8 cellular contexts compared by ENCODE assay signal in the genomic region with DNA sequence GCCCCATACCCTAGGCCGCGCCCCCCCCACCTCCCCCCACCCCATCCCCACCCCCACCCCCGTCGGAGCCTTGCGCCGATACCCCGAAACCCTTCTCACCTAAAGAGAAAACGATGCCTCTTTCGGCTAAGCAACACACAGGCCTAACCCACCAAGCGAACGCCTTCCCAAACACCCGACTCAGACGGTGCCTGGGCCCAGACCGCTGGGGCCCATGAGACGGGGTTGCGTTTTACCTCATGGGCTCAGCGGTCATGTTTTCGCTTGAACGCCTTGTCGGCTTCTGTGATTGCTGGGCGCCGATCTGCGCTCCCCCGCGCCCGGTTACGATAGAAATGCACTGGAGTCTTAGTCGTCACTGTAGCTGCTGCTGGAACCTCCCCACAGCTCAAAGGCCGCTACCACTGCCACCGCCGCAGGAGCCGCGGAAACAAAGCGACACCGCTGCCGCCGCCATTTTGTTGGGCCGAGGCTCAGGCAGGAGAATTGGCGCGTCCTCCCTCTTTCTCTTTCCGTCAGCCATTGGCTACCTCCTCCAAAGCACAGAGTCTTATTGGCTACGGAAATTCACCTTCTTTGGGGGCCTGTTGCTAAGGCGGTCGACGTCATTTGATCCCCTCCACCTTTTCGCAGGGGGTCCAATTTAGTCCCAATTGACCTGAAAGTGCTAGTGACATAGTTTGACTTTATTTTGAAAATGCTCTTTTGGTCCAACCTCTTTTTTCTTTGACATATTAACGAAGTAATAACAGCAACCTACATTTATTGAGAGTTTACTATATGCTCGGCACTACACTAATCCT. TPM values are rescaled to one million over a fixed set of nuclear protein-coding genes. Genes with fewer than 3 reads are reported as not detected.
DNase-seq lines count a peak whose midpoint lies in the region; ATAC-seq, FAIRE-seq and TF ChIP-seq lines count a peak whose summit lies in the region.

A gene with protein sequence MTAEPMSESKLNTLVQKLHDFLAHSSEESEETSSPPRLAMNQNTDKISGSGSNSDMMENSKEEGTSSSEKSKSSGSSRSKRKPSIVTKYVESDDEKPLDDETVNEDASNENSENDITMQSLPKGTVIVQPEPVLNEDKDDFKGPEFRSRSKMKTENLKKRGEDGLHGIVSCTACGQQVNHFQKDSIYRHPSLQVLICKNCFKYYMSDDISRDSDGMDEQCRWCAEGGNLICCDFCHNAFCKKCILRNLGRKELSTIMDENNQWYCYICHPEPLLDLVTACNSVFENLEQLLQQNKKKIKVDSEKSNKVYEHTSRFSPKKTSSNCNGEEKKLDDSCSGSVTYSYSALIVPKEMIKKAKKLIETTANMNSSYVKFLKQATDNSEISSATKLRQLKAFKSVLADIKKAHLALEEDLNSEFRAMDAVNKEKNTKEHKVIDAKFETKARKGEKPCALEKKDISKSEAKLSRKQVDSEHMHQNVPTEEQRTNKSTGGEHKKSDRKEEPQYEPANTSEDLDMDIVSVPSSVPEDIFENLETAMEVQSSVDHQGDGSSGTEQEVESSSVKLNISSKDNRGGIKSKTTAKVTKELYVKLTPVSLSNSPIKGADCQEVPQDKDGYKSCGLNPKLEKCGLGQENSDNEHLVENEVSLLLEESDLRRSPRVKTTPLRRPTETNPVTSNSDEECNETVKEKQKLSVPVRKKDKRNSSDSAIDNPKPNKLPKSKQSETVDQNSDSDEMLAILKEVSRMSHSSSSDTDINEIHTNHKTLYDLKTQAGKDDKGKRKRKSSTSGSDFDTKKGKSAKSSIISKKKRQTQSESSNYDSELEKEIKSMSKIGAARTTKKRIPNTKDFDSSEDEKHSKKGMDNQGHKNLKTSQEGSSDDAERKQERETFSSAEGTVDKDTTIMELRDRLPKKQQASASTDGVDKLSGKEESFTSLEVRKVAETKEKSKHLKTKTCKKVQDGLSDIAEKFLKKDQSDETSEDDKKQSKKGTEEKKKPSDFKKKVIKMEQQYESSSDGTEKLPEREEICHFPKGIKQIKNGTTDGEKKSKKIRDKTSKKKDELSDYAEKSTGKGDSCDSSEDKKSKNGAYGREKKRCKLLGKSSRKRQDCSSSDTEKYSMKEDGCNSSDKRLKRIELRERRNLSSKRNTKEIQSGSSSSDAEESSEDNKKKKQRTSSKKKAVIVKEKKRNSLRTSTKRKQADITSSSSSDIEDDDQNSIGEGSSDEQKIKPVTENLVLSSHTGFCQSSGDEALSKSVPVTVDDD (N-terminal part only) (minus strand): TSS at position 471 of the 803 bp plus-strand sequence. CDS start 215 bp downstream, at position 256.

- DNase-seq in ACHN: peak; percentile 77
- peak; percentile 88 for DNase-seq in NCI-H345 (lab: John Stamatoyannopoulos, UW)
- DNase-seq in activated CD4-positive, CD25-positive, alpha-beta regulatory T cell treated with anti-CD3 and anti-CD28 coated beads, Interleukin-2, amount 50 U/mL, for 72 hours: peak; percentile 70
- peak; percentile 84 for DNase-seq in cerebellum (ENCODE audit: low spot score)
- peak; percentile 85 for DNase-seq in kidney
- peak; percentile 77 for DNase-seq in stimulated activated CD4-positive, alpha-beta T cell treated with anti-CD3 and anti-CD28 coated beads, Interleukin-15, amount 100 ng/mL, for 24 hours

- H3K36me3 ChIP-seq in kidney (ENCODE audit: control insufficient read depth in 1 of 2, insufficient read depth in 2 of 2, low read length in 2 of 2): no peaks in the 10 kb centered on the region

- H3K9me3 ChIP-seq in kidney (ENCODE audit: control insufficient read depth in 1 of 2, low read length in 2 of 2): no peaks in the 10 kb centered on the region

- ATAC-seq in GM18870 (IDR thresholded peaks at IDR 0.05; ENCODE audit: unreplicated experiment): peak; percentile 92
- ATAC-seq in HG03159 (IDR thresholded peaks at IDR 0.05; ENCODE audit: unreplicated experiment): peak; percentile 94

- intact Hi-C loops in kidney (cut with DNase I): no loop called here

- H3K4me1 ChIP-seq in kidney (ENCODE audit: control insufficient read depth in 1 of 2, insufficient read depth in 1 of 2, low read depth in 1 of 2, low read length in 2 of 2): peaks cover 0 to 2% of the 10 kb centered on the region in 2 donors

- TF ChIP-seq CTCF in kidney (IDR thresholded peaks at IDR 0.05; ENCODE audit: borderline replicate concordance, extremely low read depth, insufficient read depth): no peak

- H3K4me3 ChIP-seq in kidney (ENCODE audit: low read length in 2 of 2): peak within 1 kb of the TSS; percentile 76 to 82

- in situ Hi-C loops in ACHN (cut with HindIII; ENCODE audit: low pct_ligation_motif_present, low pct_unique_long_range_greater_than_20kb, low sequenced_read_pairs): no loop called here

- no peak for FAIRE-seq in kidney (lab: Jason Lieb, UNC)

- H3K27ac ChIP-seq in kidney (ENCODE audit: low read depth in 2 of 2, low read length in 2 of 2): peak within 1 kb of the TSS; percentile 84 to 94

- peak within 1 kb of the TSS; percentile 48 to 93 for H3K9ac ChIP-seq in kidney (ENCODE audit: low read length in 2 of 2)

RNA-seq across cellular contexts. Expression of the gene that starts here (rescaled TPM):
- total RNA-seq in cerebellum (214 TPM), kidney (93.5 TPM)
- 6.0 TPM for polyA plus RNA-seq in kidney (ENCODE audit: insufficient read depth, low read depth, low replicate concordance)

Comparison
In these comparisons a context has a peak if more than half of its experiments do, and no peak if none do; other contexts are left out.
1. Peak in every context shown above with its lines: DNase-seq, ATAC-seq, H3K4me3 ChIP-seq and H3K27ac ChIP-seq.